In genomic region chr10:35416628-35417625, GRCh38 we compare ENCODE assay signal across 12 cellular contexts.
A peak's percentile ranks its signal among the peaks of the same experiment; 100 is the strongest.
DNase-seq lines count a peak whose midpoint lies in the region; ATAC-seq and TF ChIP-seq lines count a peak whose summit lies in the region.
"Had no signal": no experiment of that assay in that cellular context is flagged by ENCODE, and none has a peak within 500 bp of the region (broad histone marks: within the 10 kb centered on the region; RNA-seq: fewer than 3 reads in every experiment).

No MANE protein-coding gene starts in this region.

- peak overlapping the region in 1 of 5 experiments; percentile 52 for H3K4me3 Mint-ChIP-seq in brain
- H3K4me3 Mint-ChIP-seq: activated T-helper 1 cell treated with anti-CD3 and anti-CD28 coated beads, Interleukin-12 subunit alpha, Interleukin-12 subunit beta, Interleukin-2, Interleukin-4 antibody, amounts not matched to agents 30 ng/mL and 10 ng/mL and 1 ng/mL, durations not matched to agents 14 hours and 24 hours and 36 hours had no signal

- ATAC-seq in GM19395 (IDR thresholded peaks at IDR 0.05; ENCODE audit: unreplicated experiment) (peak; percentile 56), HG02678 (IDR thresholded peaks at IDR 0.05; ENCODE audit: unreplicated experiment) (no peak), GM18873 (IDR thresholded peaks at IDR 0.05; ENCODE audit: low FRiP score, unreplicated experiment) (no peak), GM18519 (IDR thresholded peaks at IDR 0.05; ENCODE audit: low FRiP score, unreplicated experiment) (no peak)

- no peak for TF ChIP-seq CTCF in brain (conservative IDR thresholded peaks at IDR 0.05)

- H3K4me1 Mint-ChIP-seq in brain = peaks cover 79% of the 10 kb centered on the region

- H3K9me3 Mint-ChIP-seq in brain = no peaks in the 10 kb centered on the region
- H3K9me3 Mint-ChIP-seq: activated T-helper 1 cell treated with anti-CD3 and anti-CD28 coated beads, Interleukin-12 subunit alpha, Interleukin-12 subunit beta, Interleukin-2, Interleukin-4 antibody, amounts not matched to agents 30 ng/mL and 10 ng/mL and 1 ng/mL, durations not matched to agents 14 hours and 24 hours and 36 hours had no signal

- H3K27ac Mint-ChIP-seq in brain = peak overlapping the region; percentile 38 to 86 (median 62)
- H3K27ac Mint-ChIP-seq: activated T-helper 1 cell treated with anti-CD3 and anti-CD28 coated beads, Interleukin-12 subunit alpha, Interleukin-12 subunit beta, Interleukin-2, Interleukin-4 antibody, amounts not matched to agents 30 ng/mL and 10 ng/mL and 1 ng/mL, durations not matched to agents 14 hours and 24 hours and 36 hours had no signal

- H3K27me3 Mint-ChIP-seq in brain = peaks cover 4% of the 10 kb centered on the region

- DNase-seq in NCI-H1694 treated with DMSO at 0.1 percent for 48 hours (lab: John Stamatoyannopoulos, UW) (peak; percentile 93), renal cortical epithelial cell (ENCODE audit: low read depth) (peak; percentile 27), DMS79 treated with DMSO at 0.1 percent for 48 hours (lab: John Stamatoyannopoulos, UW) (no peak)
- DNase-seq: GDM1; NCI-H446; stimulated activated naive CD4-positive, alpha-beta T cell had no signal

- no peaks in the 10 kb centered on the region for H3K36me3 Mint-ChIP-seq in brain
